Comparison of ENCODE assay signal across 1 cellular context in the genomic region with DNA sequence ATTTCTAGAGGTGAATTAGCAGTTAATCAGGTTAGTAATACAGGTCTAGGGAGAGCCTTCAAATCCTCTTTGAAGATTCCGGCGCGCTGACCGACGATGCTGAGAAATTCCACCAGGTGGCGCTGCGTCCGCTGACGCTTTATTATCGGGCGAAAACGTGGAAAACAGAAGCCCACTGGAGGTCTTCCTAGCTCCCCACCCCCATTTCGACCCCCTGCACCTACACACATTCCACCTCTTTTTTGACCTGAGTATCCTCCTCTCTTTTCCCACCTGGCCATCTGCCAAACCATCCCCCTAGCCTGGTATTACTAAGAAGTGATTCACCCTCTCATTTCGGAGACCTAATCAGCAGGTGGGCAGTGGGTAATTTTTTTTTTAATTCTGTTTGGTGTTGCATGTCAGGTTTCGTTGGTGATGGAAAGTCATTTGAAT.
TF ChIP-seq lines count a peak whose summit lies in the region.

No MANE protein-coding gene starts in this region.

TF ChIP-seq in HepG2, 621 proteins besides CTCF, POLR2A, EP300 and RAD21 (continued from another document):
- TF ChIP-seq, protein P1, sequence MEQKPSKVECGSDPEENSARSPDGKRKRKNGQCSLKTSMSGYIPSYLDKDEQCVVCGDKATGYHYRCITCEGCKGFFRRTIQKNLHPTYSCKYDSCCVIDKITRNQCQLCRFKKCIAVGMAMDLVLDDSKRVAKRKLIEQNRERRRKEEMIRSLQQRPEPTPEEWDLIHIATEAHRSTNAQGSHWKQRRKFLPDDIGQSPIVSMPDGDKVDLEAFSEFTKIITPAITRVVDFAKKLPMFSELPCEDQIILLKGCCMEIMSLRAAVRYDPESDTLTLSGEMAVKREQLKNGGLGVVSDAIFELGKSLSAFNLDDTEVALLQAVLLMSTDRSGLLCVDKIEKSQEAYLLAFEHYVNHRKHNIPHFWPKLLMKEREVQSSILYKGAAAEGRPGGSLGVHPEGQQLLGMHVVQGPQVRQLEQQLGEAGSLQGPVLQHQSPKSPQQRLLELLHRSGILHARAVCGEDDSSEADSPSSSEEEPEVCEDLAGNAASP (CRISPR knock-in tag; IDR thresholded peaks at IDR 0.05; ENCODE audit: borderline replicate concordance) = no peak
- TF ChIP-seq RBM39 (IDR thresholded peaks at IDR 0.05; ENCODE audit: low read depth, low read length, poor library complexity, severe bottlenecking) (no peak), ZNF12 (CRISPR knock-in tag; IDR thresholded peaks at IDR 0.05) (0 out of 2 replicates have a peak, but pooled peaks have one; percentile 21), STAG1 (CRISPR knock-in tag; IDR thresholded peaks at IDR 0.05) (peak; percentile 67), NFIC (IDR thresholded peaks at IDR 0.05; ENCODE audit: low read length) (no peak), XRCC5 (optimal IDR thresholded peaks at IDR 0.05; ENCODE audit: low read length) (peak; percentile 87)
